ENCODE assay signal across 1 cellular context in genomic region chr13:113152894-113153809, GRCh38.
TF ChIP-seq lines count a peak whose summit lies in the region.

No MANE protein-coding gene starts in this region.

TF ChIP-seq in IMR-90, 13 proteins besides CTCF, POLR2A, EP300 and RAD21:
- TF ChIP-seq NFE2L2 (IDR thresholded peaks at IDR 0.05; ENCODE audit: low read depth, low read length) (no peak), RFX5 (IDR thresholded peaks at IDR 0.05; ENCODE audit: low read depth, low read length) (no peak), MXI1 (IDR thresholded peaks at IDR 0.05; ENCODE audit: borderline replicate concordance, low read depth, low read length) (no peak), RCOR1 (IDR thresholded peaks at IDR 0.05; ENCODE audit: insufficient replicate concordance, low read length) (no peak), USF2 (IDR thresholded peaks at IDR 0.05; ENCODE audit: low read depth, low read length) (no peak), MAFK (IDR thresholded peaks at IDR 0.05; ENCODE audit: low read depth, low read length) (no peak)
